16 cellular contexts compared by ENCODE assay signal in the genomic region with DNA sequence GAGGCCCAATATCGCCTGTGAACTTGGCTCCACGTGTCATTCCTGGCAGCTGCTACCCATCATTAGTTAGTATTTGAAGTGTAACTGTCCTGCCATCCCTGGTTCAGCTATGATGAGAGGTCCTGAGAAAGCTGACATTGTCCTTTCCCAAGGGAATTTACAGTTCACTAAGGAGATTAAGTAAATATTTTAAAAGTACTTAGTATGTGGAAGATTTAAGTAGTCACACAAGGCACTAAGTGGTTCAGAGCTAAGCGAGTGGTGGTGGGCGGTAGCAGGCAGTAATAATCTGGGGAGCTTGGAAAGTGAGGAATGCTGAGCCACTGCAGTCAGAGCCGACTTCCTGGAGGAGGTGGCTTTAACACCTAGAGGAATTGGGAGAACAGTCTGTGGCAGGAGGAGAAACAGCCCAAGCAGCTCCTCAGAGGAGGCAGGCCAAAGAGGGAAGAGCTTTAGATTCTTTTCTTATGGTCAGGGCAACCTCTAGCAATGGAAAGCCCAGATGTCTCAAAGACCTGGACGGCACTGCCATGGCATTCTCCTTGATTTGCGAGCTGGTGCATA.
DNase-seq lines count a peak whose midpoint lies in the region; ATAC-seq, FAIRE-seq and TF ChIP-seq lines count a peak whose summit lies in the region.
"Had no signal": no experiment of that assay in that cellular context is flagged by ENCODE, and none has a peak within 500 bp of the region (broad histone marks: within the 10 kb centered on the region; RNA-seq: fewer than 3 reads in every experiment).

No MANE protein-coding gene starts in this region.

- H3K27me3 Mint-ChIP-seq in astrocyte (ENCODE audit: low read depth, unreplicated experiment), result peaks cover 4% of the 10 kb centered on the region

- H2BK12ac ChIP-seq in trophoblast cell (ENCODE audit: low read length), result no peak overlapping the region

- no peak for DNase-seq in A549 (ENCODE audit: low read depth in 1 of 2, low spot score in 1 of 2)
- DNase-seq in Caki2 (ENCODE audit: low read depth), result peak; percentile 6
- DNase-seq in astrocyte (ENCODE audit: low read depth), result no peak
- no peak for DNase-seq in trophoblast cell
- DNase-seq in HTR-8/SVneo (ENCODE audit: insufficient read length, low spot score), result no peak
- DNase-seq in NCI-H1694 (lab: John Stamatoyannopoulos, UW), result no peak
- DNase-seq in testis, result no peak
- DNase-seq: BE2C; CD4-positive, alpha-beta memory T cell; DMS53; IMR-90 had no signal

- H3K27ac ChIP-seq in A549 (no peak overlapping the region), astrocyte (ENCODE audit: low read depth, low read length) (no peak overlapping the region), trophoblast cell (ENCODE audit: low read depth, low read length) (no peak overlapping the region), testis (no peak overlapping the region)
- H3K27ac ChIP-seq: C4-2B, HL-60 had no signal

- H3K4me3 ChIP-seq in A549 (no peak overlapping the region), astrocyte (ENCODE audit: insufficient read depth, low read depth, low read length) (no peak overlapping the region), trophoblast cell (ENCODE audit: low read depth, low read length) (no peak overlapping the region), testis (no peak overlapping the region)

- no peak for ATAC-seq in A549
- ATAC-seq: HCT116 had no signal

- H3K4me1 ChIP-seq in A549, result no peaks in the 10 kb centered on the region
- no peaks in the 10 kb centered on the region for H3K4me1 ChIP-seq in astrocyte (ENCODE audit: insufficient read depth, low read length)
- no peaks in the 10 kb centered on the region for H3K4me1 ChIP-seq in trophoblast cell (ENCODE audit: control insufficient read depth in 1 of 2, insufficient read depth in 2 of 2, low read length in 2 of 2)
- H3K4me1 ChIP-seq in testis, result no peaks in the 10 kb centered on the region
- H3K4me1 ChIP-seq: BE2C had no signal

- H3K27me3 ChIP-seq in astrocyte (ENCODE audit: insufficient read depth, low read length) (peaks cover 2% of the 10 kb centered on the region), trophoblast cell (ENCODE audit: insufficient read depth, low read length) (no peaks in the 10 kb centered on the region), testis (no peaks in the 10 kb centered on the region)
- H3K27me3 ChIP-seq: BE2C had no signal

- intact Hi-C loops in testis (cut with DNase I; ENCODE audit: low total_unique reads), result no loop called here

- TF ChIP-seq POLR2A in A549 (IDR thresholded peaks at IDR 0.05; ENCODE audit: low read length) (no peak), testis (IDR thresholded peaks at IDR 0.05) (no peak)

- no peaks in the 10 kb centered on the region for H4K20me1 ChIP-seq in astrocyte (ENCODE audit: insufficient read depth, low read length)

- TF ChIP-seq CTCF in A549 (IDR thresholded peaks at IDR 0.05), result no peak
- no peak for TF ChIP-seq CTCF in astrocyte (IDR thresholded peaks at IDR 0.05; ENCODE audit: insufficient read depth, low read depth, low read length)
- no peak for TF ChIP-seq CTCF in testis (IDR thresholded peaks at IDR 0.05)

- POLR2A ChIA-PET in A549 (lab: Yijun Ruan, JAX), result no interaction called here

- no peak overlapping the region for H4K91ac ChIP-seq in trophoblast cell (ENCODE audit: low read depth, low read length)

- H2AK5ac ChIP-seq in trophoblast cell (ENCODE audit: low read length), result no peak overlapping the region

- H3K4me3 Mint-ChIP-seq in astrocyte (ENCODE audit: unreplicated experiment), result peak overlapping the region; percentile 16
- H3K4me3 Mint-ChIP-seq: CD4-positive, alpha-beta memory T cell had no signal

- H2BK120ac ChIP-seq in trophoblast cell (ENCODE audit: insufficient read depth, low read length, poor library complexity), result no peak overlapping the region

- H3K9me3 ChIP-seq in A549, result no peaks in the 10 kb centered on the region
- no peaks in the 10 kb centered on the region for H3K9me3 ChIP-seq in astrocyte (ENCODE audit: insufficient read depth, low read depth, low read length)
- H3K9me3 ChIP-seq in trophoblast cell (ENCODE audit: insufficient read depth, low read depth, low read length), result no peaks in the 10 kb centered on the region
- H3K9me3 ChIP-seq in testis, result no peaks in the 10 kb centered on the region
- H3K9me3 ChIP-seq: BE2C had no signal

- H3K36me3 Mint-ChIP-seq in astrocyte (ENCODE audit: low read depth, unreplicated experiment), result peaks cover 2% of the 10 kb centered on the region
- H3K36me3 Mint-ChIP-seq: CD4-positive, alpha-beta memory T cell had no signal

- no peak overlapping the region for H3K9ac ChIP-seq in astrocyte (ENCODE audit: low read length)
- peak overlapping the region; percentile 30 for H3K9ac ChIP-seq in trophoblast cell (ENCODE audit: low read length)

- H3K4me1 Mint-ChIP-seq in astrocyte (ENCODE audit: low read depth, unreplicated experiment), result peaks cover 11% of the 10 kb centered on the region
- H3K4me1 Mint-ChIP-seq: CD4-positive, alpha-beta memory T cell had no signal

- no peak for TF ChIP-seq RAD21 in A549 (conservative IDR thresholded peaks at IDR 0.05 in 1 of 2, IDR thresholded peaks at IDR 0.05 in 1 of 2)

- no peak for TF ChIP-seq EP300 in A549 (IDR thresholded peaks at IDR 0.05)

- no peaks in the 10 kb centered on the region for H3K79me1 ChIP-seq in trophoblast cell (ENCODE audit: low read length)

- CTCF ChIA-PET in A549 (lab: Yijun Ruan, JAX), result interaction anchor here (0.6 to 1.2 kb wide), 3 partner anchors 17 to 221 kb away, joined by 3 to 4 read pairs (median 3); no protein-coding TSS in a partner anchor

- H3K27ac Mint-ChIP-seq in astrocyte (ENCODE audit: unreplicated experiment), result no peak overlapping the region
- H3K27ac Mint-ChIP-seq: CD4-positive, alpha-beta memory T cell had no signal

- FAIRE-seq in A549 (lab: Jason Lieb, UNC), result no peak
- no peak for FAIRE-seq in astrocyte (lab: Jason Lieb, UNC)
- FAIRE-seq in HTR-8/SVneo (lab: Jason Lieb, UNC), result no peak
- FAIRE-seq: A204.1, H54 had no signal

- H3K9me3 Mint-ChIP-seq in astrocyte (ENCODE audit: unreplicated experiment), result no peaks in the 10 kb centered on the region

- H2BK5ac ChIP-seq in trophoblast cell (ENCODE audit: low read depth, low read length, poor library complexity), result no peak overlapping the region

- H3K14ac ChIP-seq in trophoblast cell (ENCODE audit: low read length), result no peak overlapping the region

- in situ Hi-C loops in Caki2 (cut with HindIII; ENCODE audit: low pct_unique_long_range_greater_than_20kb, low sequenced_read_pairs), result no loop called here

- H3K36me3 ChIP-seq in astrocyte (ENCODE audit: insufficient read depth, low read length) (no peaks in the 10 kb centered on the region), trophoblast cell (ENCODE audit: control insufficient read depth in 1 of 2, insufficient read depth in 2 of 2, low read length in 2 of 2) (no peaks in the 10 kb centered on the region), testis (ENCODE audit: low read depth, missing control alignments) (no peaks in the 10 kb centered on the region)
- H3K36me3 ChIP-seq: BE2C had no signal

- H3K18ac ChIP-seq in trophoblast cell (ENCODE audit: low read length), result no peak overlapping the region

- no peak overlapping the region for H4K12ac ChIP-seq in trophoblast cell (ENCODE audit: low read depth, low read length)

- WGBS in A549 (ENCODE audit: missing lambda C conversion rate), result 65% methylated on average over 7 of the region's 7 CpGs
- no CpG with 5 or more reads among the region's 7 CpGs for WGBS in trophoblast cell (ENCODE audit: extremely low coverage, insufficient coverage, insufficient read length)
- 82 to 83% methylated on average over 7 of the region's 7 CpGs for WGBS in testis, 2 donors

- no peak overlapping the region for H4K8ac ChIP-seq in trophoblast cell (ENCODE audit: low read depth, low read length)

- no peak overlapping the region for H3K4ac ChIP-seq in trophoblast cell (ENCODE audit: low read depth, low read length)

- H3K4me2 ChIP-seq in A549 (no peak overlapping the region), astrocyte (ENCODE audit: low read length) (no peak overlapping the region), trophoblast cell (ENCODE audit: low read length) (no peak overlapping the region)

- no peak overlapping the region for H3K23ac ChIP-seq in trophoblast cell (ENCODE audit: low read length)

- no peak overlapping the region for H2AFZ ChIP-seq in astrocyte (ENCODE audit: low read depth, low read length)
- H2AFZ ChIP-seq in trophoblast cell (ENCODE audit: insufficient read depth, low read length, poor library complexity), result no peak overlapping the region

- H3K79me2 ChIP-seq in astrocyte (ENCODE audit: insufficient read depth, low read length) (no peaks in the 10 kb centered on the region), trophoblast cell (ENCODE audit: control insufficient read depth, insufficient read depth, low read length, poor library complexity) (no peaks in the 10 kb centered on the region)

TF ChIP-seq in A549, 52 proteins besides CTCF, POLR2A, EP300 and RAD21:
- TF ChIP-seq TFCP2L1 (CRISPR knock-in tag; IDR thresholded peaks at IDR 0.05), result no peak
- TF ChIP-seq ZFP36 (IDR thresholded peaks at IDR 0.05; ENCODE audit: borderline replicate concordance, partially characterized antibody), result peak; percentile 57
- no peak for TF ChIP-seq HOXB13 (CRISPR knock-in tag; IDR thresholded peaks at IDR 0.05; ENCODE audit: low read depth)
